Comparison of ENCODE assay signal across 26 cellular contexts in genomic region chr17:29212094-29212631, GRCh38. TPM values are rescaled to one million over a fixed set of nuclear protein-coding genes. Genes with fewer than 3 reads are reported as not detected.
"Had no signal": no experiment of that assay in that cellular context is flagged by ENCODE, and none has a peak within 500 bp of the region (broad histone marks: within the 10 kb centered on the region; RNA-seq: fewer than 3 reads in every experiment).

No MANE protein-coding gene starts in this region.

- H3K27me3 ChIP-seq: adrenal gland, colonic mucosa, heart right ventricle, upper lobe of left lung had no signal

- H3K36me3 ChIP-seq: adrenal gland, colonic mucosa, heart right ventricle, lower lobe of right lung, upper lobe of left lung had no signal

- H3K27ac ChIP-seq: colonic mucosa, heart right ventricle, lower lobe of right lung, upper lobe of left lung had no signal

- H3K9me3 ChIP-seq: adrenal gland, colonic mucosa, heart right ventricle, lower lobe of right lung, upper lobe of left lung had no signal

- DNase-seq: activated CD4-positive, alpha-beta T cell treated with anti-CD3 and anti-CD28 coated beads, Interleukin-2, amount 50 U/mL, for 4 hours; activated CD8-positive, alpha-beta memory T cell treated with anti-CD3 and anti-CD28 coated beads for 24 hours; activated CD8-positive, alpha-beta memory T cell treated with anti-CD3 and anti-CD28 coated beads, Interleukin-2, amount 50 U/mL, for 4 hours; activated naive CD4-positive, alpha-beta T cell; activated T-cell treated with anti-CD3 and anti-CD28 coated beads, Interleukin-2, amount 50 U/mL, for 4 hours; colonic mucosa; heart right ventricle; islet precursor cell; lower lobe of right lung; naive B cell; stimulated activated CD4-positive, alpha-beta T cell treated with anti-CD3 and anti-CD28 coated beads, Interleukin-2, amount 100 ng/mL, for 48 hours; stimulated activated naive B cell treated with anti-CD40 and anti-IgM and Interleukin-4, amounts not matched to agents 10 μg/mL and 1 μg/mL and 100 μg/mL, for 72 hours; T-cell; upper lobe of left lung had no signal

- H3K4me1 ChIP-seq: adrenal gland, colonic mucosa, lower lobe of right lung, upper lobe of left lung had no signal

- ATAC-seq: activated T-cell treated with anti-CD3 and anti-CD28 coated beads, Interleukin-2, amount 50 U/mL, for 4 hours; heart right ventricle; left lobe of liver; lower lobe of right lung; stimulated activated naive B cell treated with anti-CD40 and anti-IgM and Interleukin-4, amounts not matched to agents 10 μg/mL and 1 μg/mL and 100 μg/mL, for 72 hours; T-cell had no signal

- H3K4me3 ChIP-seq: adrenal gland, colonic mucosa, heart right ventricle, lower lobe of right lung, upper lobe of left lung had no signal

RNA-seq across cellular contexts. Expression of gene CRYBA1, which starts 34.5 kb away (rescaled TPM):
- total RNA-seq: activated T-cell treated with anti-CD3 and anti-CD28 coated beads, Interleukin-2, amount 50 U/mL, for 4 hours; activated T-helper 2 cell treated with anti-CD3 and anti-CD28 coated beads, Interferon-gamma antibody, Interleukin-2, Interleukin-4, amounts not matched to agents 10 μg/mL and 5 μg/mL and 100 μg/mL, durations not matched to agents 14 hours and 24 hours and 36 hours; adrenal gland; astrocyte; colonic mucosa; epithelial cell of proximal tubule; heart right ventricle; left lobe of liver; lower lobe of right lung; mesenteric fat pad; mucosa of gallbladder; omental fat pad; posterior vena cava; renal cortical epithelial cell; T-cell; upper lobe of left lung had no signal
- polyA plus RNA-seq: adrenal gland, fibroblast of lung, heart right ventricle, neural cell had no signal
